ENCODE assay signal across 8 cellular contexts in the genomic region with DNA sequence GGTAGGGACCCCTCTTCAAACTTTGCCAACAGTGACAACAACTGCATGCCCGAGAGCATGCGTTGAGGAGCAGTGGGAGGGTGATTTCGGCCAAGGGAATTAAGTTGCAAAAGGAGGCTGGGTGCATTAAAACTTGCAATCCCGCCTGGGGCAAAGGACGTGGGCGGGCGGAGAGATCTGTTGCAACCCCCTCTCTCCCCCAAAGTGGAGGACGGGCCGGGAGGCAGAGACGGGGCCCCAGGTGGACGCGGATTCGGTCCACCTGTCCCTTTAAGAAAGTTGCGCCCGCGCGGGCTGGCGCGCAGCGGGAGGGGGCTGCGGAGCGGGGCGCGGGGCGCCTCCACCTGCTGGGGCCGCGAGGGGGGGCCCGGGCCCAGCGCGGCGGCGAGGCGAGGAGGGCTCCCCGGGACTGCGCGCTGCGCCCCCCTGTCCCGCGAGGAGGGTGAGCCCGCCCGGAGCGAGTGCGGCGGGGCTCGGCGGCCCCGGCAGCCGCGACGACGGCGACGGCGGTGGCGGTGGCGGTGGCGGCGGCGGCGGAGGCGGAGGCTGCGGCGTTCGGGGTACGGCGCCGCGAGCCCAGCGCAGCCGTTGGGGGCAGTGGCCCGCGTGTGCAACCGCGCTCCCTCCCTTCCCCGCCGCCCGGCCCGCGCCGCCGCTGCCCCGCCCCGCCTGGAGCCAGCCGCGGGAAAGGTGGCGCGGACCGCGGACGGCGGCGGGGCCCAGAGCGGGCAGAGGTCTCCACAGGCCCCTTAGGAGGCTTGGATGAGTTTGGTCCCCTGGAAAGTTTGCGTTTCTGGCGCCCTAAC. TPM values are rescaled to one million over a fixed set of nuclear protein-coding genes. Genes with fewer than 3 reads are reported as not detected.
DNase-seq lines count a peak whose midpoint lies in the region; ATAC-seq and TF ChIP-seq lines count a peak whose summit lies in the region.

No MANE protein-coding gene starts in this region.

- peaks cover 0 to 10% of the 10 kb centered on the region in 2 donors for H3K27me3 ChIP-seq in right atrium auricular region

- no peaks in the 10 kb centered on the region for H3K36me3 Mint-ChIP-seq in activated CD4-positive, alpha-beta T cell treated with anti-CD3 and anti-CD28 coated beads, Interleukin-2, amount 10 ng/mL, durations not matched to agents 7 days and 5 days (ENCODE audit: low read depth)

- peaks cover 0 to 16% of the 10 kb centered on the region in 2 donors for H3K4me1 ChIP-seq in right atrium auricular region

- H3K4me1 Mint-ChIP-seq in activated CD4-positive, alpha-beta T cell treated with anti-CD3 and anti-CD28 coated beads, Interleukin-2, amount 10 ng/mL, durations not matched to agents 7 days and 5 days, result peaks cover 10% of the 10 kb centered on the region

- no peaks in the 10 kb centered on the region for H3K9me3 Mint-ChIP-seq in activated CD4-positive, alpha-beta T cell treated with anti-CD3 and anti-CD28 coated beads, Interleukin-2, amount 10 ng/mL, durations not matched to agents 7 days and 5 days

- TF ChIP-seq CTCF in right atrium auricular region (IDR thresholded peaks at IDR 0.05), result no peak

- H3K27me3 Mint-ChIP-seq in activated CD4-positive, alpha-beta T cell treated with anti-CD3 and anti-CD28 coated beads, Interleukin-2, amount 10 ng/mL, durations not matched to agents 7 days and 5 days, result peaks cover 77% of the 10 kb centered on the region

- no peaks in the 10 kb centered on the region for H3K9me3 ChIP-seq in right atrium auricular region

- H3K4me3 Mint-ChIP-seq in activated CD4-positive, alpha-beta T cell treated with anti-CD3 and anti-CD28 coated beads, Interleukin-2, amount 10 ng/mL, durations not matched to agents 7 days and 5 days, result peak overlapping the region; percentile 65

- H3K36me3 ChIP-seq in right atrium auricular region, result no peaks in the 10 kb centered on the region

- H3K27ac ChIP-seq in right atrium auricular region, result no peak overlapping the region

- no peak overlapping the region for H3K27ac Mint-ChIP-seq in activated CD4-positive, alpha-beta T cell treated with anti-CD3 and anti-CD28 coated beads, Interleukin-2, amount 10 ng/mL, durations not matched to agents 7 days and 5 days

- DNase-seq in activated CD4-positive, alpha-beta T cell treated with anti-CD3 and anti-CD28 coated beads, Interleukin-2, amount 10 ng/mL, durations not matched to agents 7 days and 5 days, result no peak
- DNase-seq in activated CD4-positive, alpha-beta T cell treated with anti-CD3 and anti-CD28 coated beads for 4 hours, result no peak
- DNase-seq in SW480 (ENCODE audit: low spot score), result peak; percentile 21
- DNase-seq in right atrium auricular region (ENCODE audit: low spot score), result no peak
- DNase-seq in skeletal muscle cell (ENCODE audit: low read depth), result no peak
- no peak for DNase-seq in cerebellum (ENCODE audit: low spot score)
- DNase-seq in NCI-H1436 (lab: John Stamatoyannopoulos, UW), result no peak

- POLR2A ChIA-PET in activated CD4-positive, alpha-beta T cell treated with anti-CD3 and anti-CD28 coated beads, Interleukin-2, amount 10 ng/mL, durations not matched to agents 7 days and 5 days (lab: Charles Lee), result no interaction called here

- no peak for ATAC-seq in HG02981 (IDR thresholded peaks at IDR 0.05; ENCODE audit: unreplicated experiment)

- CTCF ChIA-PET in activated CD4-positive, alpha-beta T cell treated with anti-CD3 and anti-CD28 coated beads, Interleukin-2, amount 10 ng/mL, durations not matched to agents 7 days and 5 days (lab: Charles Lee), result no interaction called here

- peak overlapping the region; percentile 31 to 47 for H3K4me3 ChIP-seq in right atrium auricular region
- peak overlapping the region; percentile 8 for H3K4me3 ChIP-seq in skeletal muscle cell (ENCODE audit: low read depth, low read length)

RNA-seq across cellular contexts. Expression of a gene that starts 0.6 kb away (rescaled TPM):
- total RNA-seq in activated CD4-positive, alpha-beta T cell treated with anti-CD3 and anti-CD28 coated beads, Interleukin-2, amount 10 ng/mL, durations not matched to agents 7 days and 5 days, result not detected
- total RNA-seq in right atrium auricular region, result not detected
- 0.45 TPM for total RNA-seq in cerebellum

RNA-seq across cellular contexts. Expression of a gene that starts 38.1 kb away (rescaled TPM):
- total RNA-seq in activated CD4-positive, alpha-beta T cell treated with anti-CD3 and anti-CD28 coated beads, Interleukin-2, amount 10 ng/mL, durations not matched to agents 7 days and 5 days, result not detected
- total RNA-seq in right atrium auricular region (under 1 TPM; 0.16 to 0.63 TPM), cerebellum (0.09 TPM)
